In genomic region chr10:56003555-56003954, GRCh38 we compare ENCODE assay signal across 3 cellular contexts.
"Had no signal": no experiment of that assay in that cellular context is flagged by ENCODE, and none has a peak within 500 bp of the region (broad histone marks: within the 10 kb centered on the region; RNA-seq: fewer than 3 reads in every experiment).

No MANE protein-coding gene starts in this region.

- DNase-seq: GDM1, GF-D8 had no signal

- ATAC-seq: GM12878 had no signal

- H3K4me3 ChIP-seq: GM12878 had no signal
